1 cellular context compared by ENCODE assay signal in genomic region chr3:17737591-17737990, GRCh38.
A peak's percentile ranks its signal among the peaks of the same experiment; 100 is the strongest.
TF ChIP-seq lines count a peak whose summit lies in the region.

No MANE protein-coding gene starts in this region.

TF ChIP-seq in HEK293, 187 proteins besides CTCF, POLR2A, EP300 and RAD21 (continued from another document):
- TF ChIP-seq, protein P1, sequence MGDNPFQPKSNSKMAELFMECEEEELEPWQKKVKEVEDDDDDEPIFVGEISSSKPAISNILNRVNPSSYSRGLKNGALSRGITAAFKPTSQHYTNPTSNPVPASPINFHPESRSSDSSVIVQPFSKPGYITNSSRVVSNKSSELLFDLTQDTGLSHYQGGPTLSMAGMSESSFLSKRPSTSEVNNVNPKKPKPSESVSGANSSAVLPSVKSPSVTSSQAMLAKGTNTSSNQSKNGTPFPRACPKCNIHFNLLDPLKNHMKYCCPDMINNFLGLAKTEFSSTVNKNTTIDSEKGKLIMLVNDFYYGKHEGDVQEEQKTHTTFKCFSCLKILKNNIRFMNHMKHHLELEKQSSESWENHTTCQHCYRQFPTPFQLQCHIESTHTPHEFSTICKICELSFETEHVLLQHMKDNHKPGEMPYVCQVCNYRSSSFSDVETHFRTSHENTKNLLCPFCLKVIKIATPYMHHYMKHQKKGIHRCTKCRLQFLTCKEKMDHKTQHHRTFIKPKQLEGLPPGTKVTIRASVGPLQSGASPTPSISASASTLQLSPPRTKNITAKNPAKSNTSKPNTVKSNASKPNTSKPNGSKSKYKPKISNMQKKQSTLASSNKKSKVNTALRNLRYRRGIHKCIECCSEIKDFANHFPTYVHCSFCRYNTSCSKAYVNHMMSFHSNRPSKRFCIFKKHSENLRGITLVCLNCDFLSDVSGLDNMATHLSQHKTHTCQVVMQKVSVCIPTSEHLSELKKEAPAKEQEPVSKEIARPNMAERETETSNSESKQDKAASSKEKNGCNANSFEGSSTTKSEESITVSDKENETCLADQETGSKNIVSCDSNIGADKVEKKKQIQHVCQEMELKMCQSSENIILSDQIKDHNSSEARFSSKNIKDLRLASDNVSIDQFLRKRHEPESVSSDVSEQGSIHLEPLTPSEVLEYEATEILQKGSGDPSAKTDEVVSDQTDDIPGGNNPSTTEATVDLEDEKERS (tag by site-specific recombination; IDR thresholded peaks at IDR 0.05): no peak
- no peak for TF ChIP-seq ZNF473 (tag by site-specific recombination; IDR thresholded peaks at IDR 0.05)
- TF ChIP-seq ZNF23 (tag by site-specific recombination; IDR thresholded peaks at IDR 0.05; ENCODE audit: borderline replicate concordance): no peak
- TF ChIP-seq ZNF416 (tag by site-specific recombination; IDR thresholded peaks at IDR 0.05): no peak
- no peak for TF ChIP-seq KLF10 (tag by site-specific recombination; IDR thresholded peaks at IDR 0.05)
- no peak for TF ChIP-seq ZNF423 (tag by site-specific recombination; IDR thresholded peaks at IDR 0.05)
- TF ChIP-seq HOXC10 (CRISPR knock-in tag; IDR thresholded peaks at IDR 0.05): no peak
- TF ChIP-seq, protein P2, sequence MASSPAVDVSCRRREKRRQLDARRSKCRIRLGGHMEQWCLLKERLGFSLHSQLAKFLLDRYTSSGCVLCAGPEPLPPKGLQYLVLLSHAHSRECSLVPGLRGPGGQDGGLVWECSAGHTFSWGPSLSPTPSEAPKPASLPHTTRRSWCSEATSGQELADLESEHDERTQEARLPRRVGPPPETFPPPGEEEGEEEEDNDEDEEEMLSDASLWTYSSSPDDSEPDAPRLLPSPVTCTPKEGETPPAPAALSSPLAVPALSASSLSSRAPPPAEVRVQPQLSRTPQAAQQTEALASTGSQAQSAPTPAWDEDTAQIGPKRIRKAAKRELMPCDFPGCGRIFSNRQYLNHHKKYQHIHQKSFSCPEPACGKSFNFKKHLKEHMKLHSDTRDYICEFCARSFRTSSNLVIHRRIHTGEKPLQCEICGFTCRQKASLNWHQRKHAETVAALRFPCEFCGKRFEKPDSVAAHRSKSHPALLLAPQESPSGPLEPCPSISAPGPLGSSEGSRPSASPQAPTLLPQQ (tag by site-specific recombination; IDR thresholded peaks at IDR 0.05): no peak
- TF ChIP-seq TRIM28 (IDR thresholded peaks at IDR 0.05; ENCODE audit: borderline replicate concordance, low read length): no peak
- TF ChIP-seq ZNF830 (tag by site-specific recombination; IDR thresholded peaks at IDR 0.05; ENCODE audit: low read depth): no peak
- TF ChIP-seq, protein P3, sequence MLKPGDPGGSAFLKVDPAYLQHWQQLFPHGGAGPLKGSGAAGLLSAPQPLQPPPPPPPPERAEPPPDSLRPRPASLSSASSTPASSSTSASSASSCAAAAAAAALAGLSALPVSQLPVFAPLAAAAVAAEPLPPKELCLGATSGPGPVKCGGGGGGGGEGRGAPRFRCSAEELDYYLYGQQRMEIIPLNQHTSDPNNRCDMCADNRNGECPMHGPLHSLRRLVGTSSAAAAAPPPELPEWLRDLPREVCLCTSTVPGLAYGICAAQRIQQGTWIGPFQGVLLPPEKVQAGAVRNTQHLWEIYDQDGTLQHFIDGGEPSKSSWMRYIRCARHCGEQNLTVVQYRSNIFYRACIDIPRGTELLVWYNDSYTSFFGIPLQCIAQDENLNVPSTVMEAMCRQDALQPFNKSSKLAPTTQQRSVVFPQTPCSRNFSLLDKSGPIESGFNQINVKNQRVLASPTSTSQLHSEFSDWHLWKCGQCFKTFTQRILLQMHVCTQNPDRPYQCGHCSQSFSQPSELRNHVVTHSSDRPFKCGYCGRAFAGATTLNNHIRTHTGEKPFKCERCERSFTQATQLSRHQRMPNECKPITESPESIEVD (tag by site-specific recombination; IDR thresholded peaks at IDR 0.05): peak; percentile 91
- no peak for TF ChIP-seq ZFP41 (tag by site-specific recombination; IDR thresholded peaks at IDR 0.05; ENCODE audit: borderline replicate concordance)
- TF ChIP-seq, protein P4, sequence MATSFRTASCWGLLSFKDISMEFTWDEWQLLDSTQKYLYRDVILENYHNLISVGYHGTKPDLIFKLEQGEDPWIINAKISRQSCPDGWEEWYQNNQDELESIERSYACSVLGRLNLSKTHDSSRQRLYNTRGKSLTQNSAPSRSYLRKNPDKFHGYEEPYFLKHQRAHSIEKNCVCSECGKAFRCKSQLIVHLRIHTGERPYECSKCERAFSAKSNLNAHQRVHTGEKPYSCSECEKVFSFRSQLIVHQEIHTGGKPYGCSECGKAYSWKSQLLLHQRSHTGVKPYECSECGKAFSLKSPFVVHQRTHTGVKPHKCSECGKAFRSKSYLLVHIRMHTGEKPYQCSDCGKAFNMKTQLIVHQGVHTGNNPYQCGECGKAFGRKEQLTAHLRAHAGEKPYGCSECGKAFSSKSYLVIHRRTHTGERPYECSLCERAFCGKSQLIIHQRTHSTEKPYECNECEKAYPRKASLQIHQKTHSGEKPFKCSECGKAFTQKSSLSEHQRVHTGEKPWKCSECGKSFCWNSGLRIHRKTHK (tag by site-specific recombination; IDR thresholded peaks at IDR 0.05): no peak
